In the genomic region with DNA sequence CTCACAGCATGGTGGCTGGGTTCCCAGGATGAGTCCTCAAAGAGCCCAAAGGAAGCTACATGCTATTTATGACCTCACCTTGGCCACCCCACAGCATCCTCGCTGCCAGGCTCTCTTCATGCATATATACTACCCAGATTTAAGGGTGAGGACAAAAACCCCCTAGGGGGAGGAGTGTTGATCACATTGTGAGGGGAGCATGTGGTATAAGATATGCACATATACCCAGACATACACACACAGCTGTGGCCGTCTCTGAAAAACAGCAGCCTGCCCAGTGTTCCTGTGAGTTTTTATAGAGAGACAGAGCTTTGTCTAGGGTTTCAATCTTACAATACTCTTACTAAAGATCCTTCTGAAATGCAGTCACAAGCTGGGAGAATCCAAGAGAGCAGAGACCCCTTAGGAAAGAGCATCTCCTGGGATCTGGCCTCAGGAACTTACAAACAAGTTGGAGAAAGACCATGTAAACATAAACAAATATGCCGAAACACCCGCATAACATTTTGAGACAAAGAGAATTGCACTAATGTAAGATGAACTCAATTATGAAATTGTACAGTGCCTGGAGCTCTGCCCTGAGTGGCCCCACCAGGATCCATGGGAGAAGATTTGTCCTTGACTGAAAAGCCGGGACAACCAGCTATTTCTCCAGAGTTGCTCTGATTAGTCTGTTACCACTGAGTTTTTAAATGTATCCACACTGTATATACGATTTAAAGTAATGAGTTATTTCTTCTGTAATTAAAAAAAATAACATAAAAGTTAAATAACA, we compare ENCODE assay signal across 1 cellular context.
TF ChIP-seq lines count a peak whose summit lies in the region.

No MANE protein-coding gene starts in this region.

TF ChIP-seq in GM12878, 131 proteins besides CTCF, POLR2A, EP300 and RAD21 (continued from another document):
- no peak for TF ChIP-seq TCF12 (IDR thresholded peaks at IDR 0.05; ENCODE audit: low read depth, low read length)
- no peak for TF ChIP-seq RAD51 (IDR thresholded peaks at IDR 0.05)
- no peak for TF ChIP-seq PAX5 (IDR thresholded peaks at IDR 0.05; ENCODE audit: borderline replicate concordance, low read depth, low read length)
- TF ChIP-seq ZNF24 (IDR thresholded peaks at IDR 0.05): no peak
- no peak for TF ChIP-seq STAT1 (conservative IDR thresholded peaks at IDR 0.05)
- TF ChIP-seq, protein P1, sequence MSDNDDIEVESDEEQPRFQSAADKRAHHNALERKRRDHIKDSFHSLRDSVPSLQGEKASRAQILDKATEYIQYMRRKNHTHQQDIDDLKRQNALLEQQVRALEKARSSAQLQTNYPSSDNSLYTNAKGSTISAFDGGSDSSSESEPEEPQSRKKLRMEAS (IDR thresholded peaks at IDR 0.05; ENCODE audit: low read depth, low read length): no peak
- TF ChIP-seq DPF2 (IDR thresholded peaks at IDR 0.05): no peak
- no peak for TF ChIP-seq SPI1 (IDR thresholded peaks at IDR 0.05; ENCODE audit: borderline replicate concordance, insufficient read depth, low read depth, low read length)
- TF ChIP-seq ATF7 (IDR thresholded peaks at IDR 0.05; ENCODE audit: low read depth): no peak
- no peak for TF ChIP-seq HDGF (IDR thresholded peaks at IDR 0.05)
- TF ChIP-seq JUND (IDR thresholded peaks at IDR 0.05; ENCODE audit: low read depth, low read length): no peak
- TF ChIP-seq CHD1 (IDR thresholded peaks at IDR 0.05; ENCODE audit: low read depth, low read length): no peak
